In genomic region chr17:41500131-41500911, GRCh38 we compare ENCODE assay signal across 1 cellular context.
TF ChIP-seq lines count a peak whose summit lies in the region.

No MANE protein-coding gene starts in this region.

TF ChIP-seq in IMR-90, 13 proteins besides CTCF, POLR2A, EP300 and RAD21:
- TF ChIP-seq CEBPB (IDR thresholded peaks at IDR 0.05; ENCODE audit: low read depth, low read length), result 0 out of 2 replicates have a peak, but pooled peaks have one; percentile 7
- no peak for TF ChIP-seq MAFK (IDR thresholded peaks at IDR 0.05; ENCODE audit: low read depth, low read length)
- no peak for TF ChIP-seq USF2 (IDR thresholded peaks at IDR 0.05; ENCODE audit: low read depth, low read length)
